ENCODE assay signal across 25 cellular contexts in genomic region chr5:41559184-41559583, GRCh38. TPM values are rescaled to one million over a fixed set of nuclear protein-coding genes. Genes with fewer than 3 reads are reported as not detected.
"Had no signal": no experiment of that assay in that cellular context is flagged by ENCODE, and none has a peak within 500 bp of the region (broad histone marks: within the 10 kb centered on the region; RNA-seq: fewer than 3 reads in every experiment).

No MANE protein-coding gene starts in this region.

- ATAC-seq: left colon; left lung; lower lobe of right lung; naive thymus-derived CD8-positive, alpha-beta T cell; pancreas; right cardiac atrium; sciatic nerve; stimulated activated effector memory CD8-positive, alpha-beta T cell treated with anti-CD3 and anti-CD28 coated beads, Interleukin-12 subunit alpha, Interleukin-12 subunit beta, amount 100 ng/mL, for 72 hours had no signal

- H3K27me3 ChIP-seq: left lung, pancreas, spleen, tibial nerve, uterus had no signal

- H3K27me3 Mint-ChIP-seq: naive thymus-derived CD8-positive, alpha-beta T cell; stimulated activated naive CD8-positive, alpha-beta T cell treated with anti-CD3 and anti-CD28 coated beads, Interleukin-15, Interleukin-2, amounts not matched to agents 100 ng/mL and 50 ng/mL, for 24 hours; type B pancreatic cell had no signal

- H3K4me3 ChIP-seq: left lung, lower lobe of right lung, pancreas, prostate gland, spleen, tibial nerve, uterus had no signal

- H3K9me3 ChIP-seq: lower lobe of right lung, pancreas, prostate gland, tibial nerve, uterus had no signal

- H3K9me3 Mint-ChIP-seq: type B pancreatic cell had no signal

- H3K36me3 ChIP-seq: left lung, lower lobe of right lung, pancreas, prostate gland, spleen, tibial nerve, uterus had no signal

- H3K36me3 Mint-ChIP-seq: naive thymus-derived CD8-positive, alpha-beta T cell; stimulated activated effector memory CD8-positive, alpha-beta T cell treated with anti-CD3 and anti-CD28 coated beads, Interleukin-12 subunit alpha, Interleukin-12 subunit beta, amount 100 ng/mL, for 72 hours; type B pancreatic cell had no signal

- H3K4me1 ChIP-seq: left lung, lower lobe of right lung, pancreas, prostate gland, spleen, tibial nerve, uterus had no signal

- H3K4me1 Mint-ChIP-seq: naive thymus-derived CD8-positive, alpha-beta T cell; nephron; neural crest cell; stimulated activated effector memory CD8-positive, alpha-beta T cell treated with anti-CD3 and anti-CD28 coated beads, Interleukin-12 subunit alpha, Interleukin-12 subunit beta, amount 100 ng/mL, for 72 hours had no signal

- H3K27ac ChIP-seq: left lung, lower lobe of right lung, pancreas, prostate gland, spleen, tibial nerve, uterus had no signal

- H3K4me3 Mint-ChIP-seq: naive thymus-derived CD8-positive, alpha-beta T cell; nephron; neural crest cell; stimulated activated effector memory CD8-positive, alpha-beta T cell treated with anti-CD3 and anti-CD28 coated beads, Interleukin-12 subunit alpha, Interleukin-12 subunit beta, amount 100 ng/mL, for 72 hours; stimulated activated naive CD8-positive, alpha-beta T cell treated with anti-CD3 and anti-CD28 coated beads, Interleukin-15, Interleukin-2, amounts not matched to agents 100 ng/mL and 50 ng/mL, for 24 hours; type B pancreatic cell had no signal

- H3K27ac Mint-ChIP-seq: naive thymus-derived CD8-positive, alpha-beta T cell; nephron; stimulated activated effector memory CD8-positive, alpha-beta T cell treated with anti-CD3 and anti-CD28 coated beads, Interleukin-12 subunit alpha, Interleukin-12 subunit beta, amount 100 ng/mL, for 72 hours; stimulated activated naive CD8-positive, alpha-beta T cell treated with anti-CD3 and anti-CD28 coated beads, Interleukin-15, Interleukin-2, amounts not matched to agents 100 ng/mL and 50 ng/mL, for 24 hours; type B pancreatic cell had no signal

- DNase-seq: kidney; left colon; left lung; lower lobe of right lung; mammary epithelial cell; mesenchymal stem cell; naive thymus-derived CD8-positive, alpha-beta T cell; nucleus accumbens; pancreas; posterior cingulate gyrus; retina; right cardiac atrium; small intestine; spleen; stimulated activated CD4-positive, alpha-beta T cell treated with anti-CD3 and anti-CD28 coated beads, Interleukin-4, amount 100 ng/mL, for 24 hours; stimulated activated naive CD4-positive, alpha-beta T cell; uterus had no signal

RNA-seq across cellular contexts. Expression of gene PLCXD3, which starts 48.8 kb away (rescaled TPM):
- total RNA-seq: mammary epithelial cell; naive thymus-derived CD8-positive, alpha-beta T cell had no signal
- polyA plus RNA-seq: naive thymus-derived CD8-positive, alpha-beta T cell had no signal
